In the genomic region with DNA sequence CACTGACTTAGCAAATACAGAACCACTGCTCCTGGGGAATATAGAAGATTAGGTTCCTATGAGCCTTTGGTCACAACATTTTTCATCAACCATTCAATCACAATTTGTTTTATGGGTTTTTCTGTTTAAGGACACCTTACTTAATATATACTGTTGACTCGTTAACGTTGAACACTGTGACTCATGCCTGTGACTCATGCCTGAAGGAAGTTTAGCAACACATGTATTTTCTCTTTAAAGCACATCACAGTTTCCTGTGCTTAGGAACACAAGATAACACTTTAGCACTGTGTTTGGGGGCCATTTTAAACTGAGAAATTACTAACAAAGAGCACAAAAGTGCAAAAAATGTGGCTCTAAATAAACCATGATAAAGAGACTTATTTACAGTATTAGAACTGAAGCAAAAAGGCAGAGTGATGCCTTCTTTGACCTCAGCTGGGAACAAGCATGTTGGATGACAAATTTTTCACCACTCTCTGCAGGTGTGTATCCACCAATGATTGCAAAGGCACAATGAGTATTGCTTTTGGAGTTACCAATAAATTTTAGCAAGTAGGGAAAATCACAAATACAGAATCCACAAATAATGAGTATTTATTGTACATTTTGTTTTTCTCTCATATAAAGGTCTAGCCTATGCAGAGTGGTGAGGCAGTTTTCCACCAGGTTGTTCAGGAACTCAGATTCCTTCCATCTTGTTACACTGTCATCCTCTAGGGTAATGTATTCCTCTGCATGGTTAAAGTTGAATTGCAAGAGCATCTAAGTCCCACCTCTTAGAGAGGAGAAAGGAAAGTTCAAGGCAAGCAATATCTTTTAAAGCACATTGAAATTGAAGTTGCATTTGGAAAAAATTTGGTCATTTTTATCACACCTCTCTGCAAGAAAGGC, we compare ENCODE assay signal across 8 cellular contexts. TPM values are rescaled to one million over a fixed set of nuclear protein-coding genes. Genes with fewer than 3 reads are reported as not detected.
DNase-seq lines count a peak whose midpoint lies in the region; ATAC-seq lines count a peak whose summit lies in the region.

No MANE protein-coding gene starts in this region.

- no peaks in the 10 kb centered on the region for H3K9me3 Mint-ChIP-seq in activated naive CD8-positive, alpha-beta T cell treated with anti-CD3 and anti-CD28 coated beads for 36 hours
- no peaks in the 10 kb centered on the region for H3K9me3 Mint-ChIP-seq in stimulated activated naive CD8-positive, alpha-beta T cell treated with anti-CD3 and anti-CD28 coated beads, Interleukin-15, Interleukin-2, amounts not matched to agents 100 ng/mL and 50 ng/mL, for 24 hours

- peak; percentile 71 for ATAC-seq in GM21619 (IDR thresholded peaks at IDR 0.05; ENCODE audit: unreplicated experiment)
- peak; percentile 27 for ATAC-seq in left lobe of liver

- peak overlapping the region; percentile 80 for H3K27ac Mint-ChIP-seq in activated naive CD8-positive, alpha-beta T cell treated with anti-CD3 and anti-CD28 coated beads for 36 hours
- peak overlapping the region; percentile 39 for H3K27ac Mint-ChIP-seq in stimulated activated naive CD8-positive, alpha-beta T cell treated with anti-CD3 and anti-CD28 coated beads, Interleukin-15, Interleukin-2, amounts not matched to agents 100 ng/mL and 50 ng/mL, for 24 hours

- H3K4me1 Mint-ChIP-seq in activated naive CD8-positive, alpha-beta T cell treated with anti-CD3 and anti-CD28 coated beads for 36 hours, result peaks cover 22% of the 10 kb centered on the region
- peaks cover 25% of the 10 kb centered on the region for H3K4me1 Mint-ChIP-seq in stimulated activated naive CD8-positive, alpha-beta T cell treated with anti-CD3 and anti-CD28 coated beads, Interleukin-15, Interleukin-2, amounts not matched to agents 100 ng/mL and 50 ng/mL, for 24 hours (ENCODE audit: low read depth)

- no peak overlapping the region for H3K4me3 Mint-ChIP-seq in activated naive CD8-positive, alpha-beta T cell treated with anti-CD3 and anti-CD28 coated beads for 36 hours
- no peak overlapping the region for H3K4me3 Mint-ChIP-seq in stimulated activated naive CD8-positive, alpha-beta T cell treated with anti-CD3 and anti-CD28 coated beads, Interleukin-15, Interleukin-2, amounts not matched to agents 100 ng/mL and 50 ng/mL, for 24 hours

- H3K36me3 Mint-ChIP-seq in activated naive CD8-positive, alpha-beta T cell treated with anti-CD3 and anti-CD28 coated beads for 36 hours, result peaks cover 10% of the 10 kb centered on the region
- peaks cover 7% of the 10 kb centered on the region for H3K36me3 Mint-ChIP-seq in stimulated activated naive CD8-positive, alpha-beta T cell treated with anti-CD3 and anti-CD28 coated beads, Interleukin-15, Interleukin-2, amounts not matched to agents 100 ng/mL and 50 ng/mL, for 24 hours (ENCODE audit: low read depth)

- H3K27me3 Mint-ChIP-seq in activated naive CD8-positive, alpha-beta T cell treated with anti-CD3 and anti-CD28 coated beads for 36 hours, result peaks cover 9% of the 10 kb centered on the region
- peaks cover 8% of the 10 kb centered on the region for H3K27me3 Mint-ChIP-seq in stimulated activated naive CD8-positive, alpha-beta T cell treated with anti-CD3 and anti-CD28 coated beads, Interleukin-15, Interleukin-2, amounts not matched to agents 100 ng/mL and 50 ng/mL, for 24 hours

- DNase-seq in RKO (ENCODE audit: low spot score) (peak; percentile 97), left lobe of liver (ENCODE audit: low spot score) (no peak), NCI-H2107 treated with DMSO at 0.1 percent for 48 hours (lab: John Stamatoyannopoulos, UW; ENCODE audit: unreplicated experiment) (no peak), NCI-H510A treated with DMSO at 0.1 percent for 48 hours (lab: John Stamatoyannopoulos, UW) (no peak), cortex of kidney (lab: John Stamatoyannopoulos, UW) (no peak)
- DNase-seq in activated naive CD8-positive, alpha-beta T cell treated with anti-CD3 and anti-CD28 coated beads for 36 hours, result peak; percentile 35

RNA-seq across cellular contexts. Expression of a gene that starts 7.3 kb away (rescaled TPM):
- total RNA-seq in activated naive CD8-positive, alpha-beta T cell treated with anti-CD3 and anti-CD28 coated beads for 36 hours, result 1 to 10 TPM; 3.6 to 3.9 TPM
- 0.33 TPM for total RNA-seq in left lobe of liver

RNA-seq across cellular contexts. Expression of a gene that starts 21.5 kb away (rescaled TPM):
- 10 to 100 TPM; 53.9 to 58.6 TPM for total RNA-seq in activated naive CD8-positive, alpha-beta T cell treated with anti-CD3 and anti-CD28 coated beads for 36 hours
- 16.0 TPM for total RNA-seq in left lobe of liver

Comparison
In these comparisons a context has a peak if more than half of its experiments do, and no peak if none do; other contexts are left out.
1. DNase-seq: peak in RKO (single experiment) and activated naive CD8-positive, alpha-beta T cell treated with anti-CD3 and anti-CD28 coated beads for 36 hours (single experiment); none in left lobe of liver (single experiment), NCI-H2107 treated with DMSO at 0.1 percent for 48 hours (single experiment), NCI-H510A treated with DMSO at 0.1 percent for 48 hours (single experiment) and cortex of kidney (single experiment).